Comparison of ENCODE assay signal across 8 cellular contexts in genomic region chr12:10212623-10213131, GRCh38. TPM values are rescaled to one million over a fixed set of nuclear protein-coding genes. Genes with fewer than 3 reads are reported as not detected.
A peak's percentile ranks its signal among the peaks of the same experiment; 100 is the strongest.
DNase-seq lines count a peak whose midpoint lies in the region; ATAC-seq and TF ChIP-seq lines count a peak whose summit lies in the region.

Gene GABARAPL1 (plus strand): TSS chr12:10212877. CDS start chr12:10213130, 253 bp downstream.

- ATAC-seq in HG03457 (IDR thresholded peaks at IDR 0.05; ENCODE audit: unreplicated experiment), result no peak

- H3K4me2 ChIP-seq in smooth muscle cell, result peak within 1 kb of the TSS; percentile 95

- peaks cover 36% of the 10 kb centered on the region for H3K79me2 ChIP-seq in smooth muscle cell (ENCODE audit: low read depth)

- H3K9me3 ChIP-seq in smooth muscle cell (replicated peaks; ENCODE audit: low read depth), result no peaks in the 10 kb centered on the region

- POLR2A ChIA-PET in HEK293T (lab: Yijun Ruan, JAX), result interaction anchor here (1.0 to 2.8 kb wide), 5 partner anchors 13 to 401 kb away, joined by 4 to 15 read pairs (median 5); partner anchors contain the start of gene MAGOHB

- peak within 1 kb of the TSS; percentile 100 for H3K9ac ChIP-seq in smooth muscle cell (ENCODE audit: low read depth)

- peak within 1 kb of the TSS; percentile 90 to 92 for H3K4me3 ChIP-seq in cardiac fibroblast (replicated peaks in 1 of 2; ENCODE audit: low read depth in 2 of 2, low read length in 2 of 2)
- peak within 1 kb of the TSS; percentile 99 for H3K4me3 ChIP-seq in smooth muscle cell

- DNase-seq in ELR (ENCODE audit: low read depth), result peak; percentile 79
- DNase-seq in HEK293T (ENCODE audit: extremely low spot score), result peak; percentile 77
- peak; percentile 24 to 67 for DNase-seq in NCI-H1930 (lab: John Stamatoyannopoulos, UW)
- peak; percentile 57 to 67 (median 62) for DNase-seq in activated CD4-positive, CD25-positive, alpha-beta regulatory T cell (lab: John Stamatoyannopoulos, UW)
- peak; percentile 89 to 94 for DNase-seq in cardiac fibroblast (ENCODE audit: low read depth in 2 of 2)
- peak; percentile 84 for DNase-seq in inferior parietal cortex (ENCODE audit: extremely low spot score)
- DNase-seq in smooth muscle cell (lab: John Stamatoyannopoulos, UW; ENCODE audit: unreplicated experiment), result peak; percentile 65

- peak within 1 kb of the TSS; percentile 100 for H3K27ac ChIP-seq in smooth muscle cell (ENCODE audit: low read depth)

- WGBS in smooth muscle cell (ENCODE audit: low lambda C conversion rate), result 1% methylated on average over 34 of the region's 36 CpGs

- H3K27me3 ChIP-seq in smooth muscle cell (ENCODE audit: low read depth), result peaks cover 2% of the 10 kb centered on the region

- TF ChIP-seq CTCF in cardiac fibroblast (IDR thresholded peaks at IDR 0.05; ENCODE audit: low read depth, low read length) (no peak), smooth muscle cell (IDR thresholded peaks at IDR 0.05; ENCODE audit: borderline replicate concordance, insufficient read depth, poor library complexity, severe bottlenecking) (no peak)

- peaks cover 34% of the 10 kb centered on the region for H4K20me1 ChIP-seq in smooth muscle cell (ENCODE audit: low read depth)

- H3F3A ChIP-seq in smooth muscle cell (ENCODE audit: low read depth), result peaks cover 12% of the 10 kb centered on the region

- no peak within 1 kb of the TSS for H2AFZ ChIP-seq in smooth muscle cell (ENCODE audit: low read depth)

- H3K4me1 ChIP-seq in smooth muscle cell (ENCODE audit: low read depth), result peaks cover 9% of the 10 kb centered on the region

- no peaks in the 10 kb centered on the region for H3K36me3 ChIP-seq in smooth muscle cell (ENCODE audit: low read depth)

- CTCF ChIA-PET in HEK293T (lab: Yijun Ruan, JAX), result no interaction called here

TF ChIP-seq in HEK293T, 16 proteins besides CTCF, POLR2A, EP300 and RAD21:
- TF ChIP-seq, protein P1, sequence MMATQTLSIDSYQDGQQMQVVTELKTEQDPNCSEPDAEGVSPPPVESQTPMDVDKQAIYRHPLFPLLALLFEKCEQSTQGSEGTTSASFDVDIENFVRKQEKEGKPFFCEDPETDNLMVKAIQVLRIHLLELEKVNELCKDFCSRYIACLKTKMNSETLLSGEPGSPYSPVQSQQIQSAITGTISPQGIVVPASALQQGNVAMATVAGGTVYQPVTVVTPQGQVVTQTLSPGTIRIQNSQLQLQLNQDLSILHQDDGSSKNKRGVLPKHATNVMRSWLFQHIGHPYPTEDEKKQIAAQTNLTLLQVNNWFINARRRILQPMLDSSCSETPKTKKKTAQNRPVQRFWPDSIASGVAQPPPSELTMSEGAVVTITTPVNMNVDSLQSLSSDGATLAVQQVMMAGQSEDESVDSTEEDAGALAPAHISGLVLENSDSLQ (IDR thresholded peaks at IDR 0.05), result no peak
- TF ChIP-seq L3MBTL2 (conservative IDR thresholded peaks at IDR 0.05), result peak; percentile 38; the same call in 1 of the 2 replicates

RNA-seq across cellular contexts. Expression of gene GABARAPL1, which starts in this region (rescaled TPM):
- 83.4 and 101 TPM in 2 replicates for total RNA-seq in smooth muscle cell
- polyA plus RNA-seq in smooth muscle cell, result 87.3 and 90.0 TPM in 2 replicates
